In the genomic region with DNA sequence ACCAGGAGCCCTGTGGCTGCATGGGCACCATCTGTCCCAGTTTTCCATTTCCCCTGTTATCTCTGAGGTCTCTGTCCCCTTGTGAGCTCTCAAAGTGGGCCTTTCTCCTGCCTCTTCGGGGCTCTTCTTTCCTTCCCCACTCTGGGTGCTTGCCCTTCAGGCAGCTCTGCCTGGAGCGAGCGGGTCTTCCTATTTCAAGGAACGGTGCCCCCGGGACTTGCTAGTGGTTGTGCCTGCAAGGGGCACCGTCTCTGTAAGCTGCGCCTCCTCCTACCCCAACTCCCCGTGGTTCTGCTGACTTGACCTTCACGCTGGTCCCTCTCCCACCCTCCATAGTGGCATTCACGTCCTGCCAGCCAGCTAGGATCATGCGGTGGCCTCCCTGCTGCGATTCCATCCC, we compare ENCODE assay signal across 7 cellular contexts.
"Had no signal": no experiment of that assay in that cellular context is flagged by ENCODE, and none has a peak within 500 bp of the region (broad histone marks: within the 10 kb centered on the region; RNA-seq: fewer than 3 reads in every experiment).

No MANE protein-coding gene starts in this region.

- DNase-seq: H9, HCEC 1CT, HFFc6, KG1 had no signal

- H2AFZ ChIP-seq: GM23338 had no signal

- H3K4me2 ChIP-seq: GM23338 had no signal

- H3K4me3 ChIP-seq: GM23338, K562 had no signal

- H3K27ac ChIP-seq: HL-60 had no signal
